Comparison of ENCODE assay signal across 7 cellular contexts in genomic region chr10:99560277-99561126, GRCh38. TPM values are rescaled to one million over a fixed set of nuclear protein-coding genes. Genes with fewer than 3 reads are reported as not detected.
DNase-seq lines count a peak whose midpoint lies in the region; ATAC-seq and TF ChIP-seq lines count a peak whose summit lies in the region.

No MANE protein-coding gene starts in this region.

- intact Hi-C loops in stomach (cut with DNase I; ENCODE audit: low total_unique reads): no loop called here

- H3K4me1 ChIP-seq in DOHH2 (ENCODE audit: control insufficient read depth, low read length): no peaks in the 10 kb centered on the region
- H3K4me1 ChIP-seq in stomach: no peaks in the 10 kb centered on the region

- H3K9me2 ChIP-seq in DOHH2 (replicated peaks; ENCODE audit: control insufficient read depth, low read length): no peaks in the 10 kb centered on the region

- TF ChIP-seq EP300 in stomach (IDR thresholded peaks at IDR 0.05): no peak

- H4K20me1 ChIP-seq in DOHH2 (ENCODE audit: control insufficient read depth, insufficient read depth, low read depth, low read length): no peaks in the 10 kb centered on the region

- H3K9me3 ChIP-seq in DOHH2 (ENCODE audit: control insufficient read depth, insufficient read depth, low read length) (no peaks in the 10 kb centered on the region), stomach (no peaks in the 10 kb centered on the region)

- no peak for ATAC-seq in HG02981 (IDR thresholded peaks at IDR 0.05; ENCODE audit: unreplicated experiment)

- in situ Hi-C loops in SK-MEL-5 (cut with HindIII; ENCODE audit: low pct_unique_long_range_greater_than_20kb, low sequenced_read_pairs): no loop called here
- in situ Hi-C loops in astrocyte of the spinal cord (cut with HindIII; ENCODE audit: low sequenced_read_pairs): no loop called here

- DNase-seq in HuH-7.5 (ENCODE audit: low spot score) (peak; percentile 43), SK-MEL-5 (ENCODE audit: low read depth, low spot score) (peak; percentile 75), astrocyte of the spinal cord (ENCODE audit: low read depth, low spot score) (peak; percentile 23), left kidney (ENCODE audit: low read depth, low spot score) (peak; percentile 79), stomach (peak; percentile 42)

- 36 to 44% (median 42%) methylated on average over 13 of the region's 13 CpGs for WGBS in stomach, 5 donors

- TF ChIP-seq CTCF in DOHH2 (IDR thresholded peaks at IDR 0.05; ENCODE audit: low read depth, low read length, poor library complexity, severe bottlenecking) (peak; percentile 96), astrocyte of the spinal cord (IDR thresholded peaks at IDR 0.05; ENCODE audit: low read depth, low read length) (peak; percentile 63), stomach (IDR thresholded peaks at IDR 0.05) (peak in 3 of 7 experiments; percentile 36 to 85 (median 56))

- H3K27ac ChIP-seq in DOHH2 (ENCODE audit: low read depth, low read length): no peak overlapping the region
- H3K27ac ChIP-seq in stomach: no peak overlapping the region

- TF ChIP-seq POLR2A in stomach (IDR thresholded peaks at IDR 0.05): no peak

- H3K79me2 ChIP-seq in DOHH2 (ENCODE audit: control insufficient read depth, low read length): no peaks in the 10 kb centered on the region

- H3K36me3 ChIP-seq in DOHH2 (ENCODE audit: control insufficient read depth, low read length) (no peaks in the 10 kb centered on the region), stomach (no peaks in the 10 kb centered on the region)

- H3K4me2 ChIP-seq in DOHH2 (ENCODE audit: low read length): no peak overlapping the region

- no peaks in the 10 kb centered on the region for H3F3A ChIP-seq in DOHH2 (ENCODE audit: control insufficient read depth, insufficient read depth)

- no peak overlapping the region for H3K4me3 ChIP-seq in DOHH2 (ENCODE audit: low read length)
- H3K4me3 ChIP-seq in astrocyte of the spinal cord (ENCODE audit: low read depth, low read length): no peak overlapping the region
- no peak overlapping the region for H3K4me3 ChIP-seq in stomach

- H3K27me3 ChIP-seq in DOHH2 (ENCODE audit: control insufficient read depth, low read length) (no peaks in the 10 kb centered on the region; the same call in 1 of the 2 replicates), stomach (peaks cover 0 to 62% (median 0%) of the 10 kb centered on the region in 3 donors)

RNA-seq across cellular contexts. Expression of gene NKX2-3, which starts 27.8 kb away (rescaled TPM):
- total RNA-seq in SK-MEL-5 (2014; rRNA removed; shearing (Covaris generic)): 0.19 and 0.24 TPM in 2 replicates
- 0.06 and 0.17 TPM in 2 replicates for polyA plus RNA-seq in SK-MEL-5 (2015; cell fraction: cytosol; rRNA removed)
- polyA plus RNA-seq in SK-MEL-5 (2015; cell fraction: nucleus; rRNA removed): 0.35 TPM in 1 of 2 replicates, not detected in the other
- 1 to 10 TPM in 3 of 5 donors, under 1 TPM in 1, not detected in 1; 0.45 to 5.8 (median 1.9) TPM for total RNA-seq in stomach
- polyA plus RNA-seq in stomach: 1 to 10 TPM; 1.0 to 3.2 (median 1.1) TPM

RNA-seq across cellular contexts. Expression of gene SLC25A28, which starts 59.7 kb away (rescaled TPM):
- total RNA-seq in SK-MEL-5 (2014; rRNA removed; shearing (Covaris generic)): 14.6 and 14.7 TPM in 2 replicates
- 15.2 and 17.2 TPM in 2 replicates for polyA plus RNA-seq in SK-MEL-5 (2015; cell fraction: cytosol; rRNA removed)
- 121 and 151 TPM in 2 replicates for polyA plus RNA-seq in SK-MEL-5 (2015; cell fraction: nucleus; rRNA removed)
- total RNA-seq in stomach: 100 to 1,000 TPM in 1 of 5 donors, 10 to 100 TPM in 3, 1 to 10 TPM in 1; 7.5 to 225 (median 43.5) TPM
- polyA plus RNA-seq in stomach: 10 to 100 TPM; 49.9 to 90.4 (median 57.9) TPM

Comparison
In these comparisons a context has a peak if more than half of its experiments do, and no peak if none do; other contexts are left out.
1. DNase-seq: peak in every context shown above with its lines; median percentile 79 in left kidney; 75 in SK-MEL-5; 43 in HuH-7.5; 42 in stomach; 23 in astrocyte of the spinal cord.